ENCODE assay signal across 9 cellular contexts in genomic region chrX:107777536-107777832, GRCh38. TPM values are rescaled to one million over a fixed set of nuclear protein-coding genes. Genes with fewer than 3 reads are reported as not detected.
DNase-seq lines count a peak whose midpoint lies in the region; ATAC-seq and TF ChIP-seq lines count a peak whose summit lies in the region.
"Had no signal": no experiment of that assay in that cellular context is flagged by ENCODE, and none has a peak within 500 bp of the region (broad histone marks: within the 10 kb centered on the region; RNA-seq: fewer than 3 reads in every experiment).

Gene NCBP2L (plus strand): TSS chrX:107777733. CDS start chrX:107794221, 16,488 bp downstream.

- H3K27me3 ChIP-seq in left lung, result peaks cover 0 to 22% of the 10 kb centered on the region in 2 donors

- H3K36me3 ChIP-seq in left lung, result no peaks in the 10 kb centered on the region

- H3K36me3 Mint-ChIP-seq in activated CD4-positive, alpha-beta T cell treated with anti-CD3 and anti-CD28 coated beads, Interleukin-2, amount 10 ng/mL, durations not matched to agents 24 days and 14 days (ENCODE audit: low read depth), result no peaks in the 10 kb centered on the region
- H3K36me3 Mint-ChIP-seq in activated naive CD8-positive, alpha-beta T cell treated with anti-CD3 and anti-CD28 coated beads, Interleukin-2, amount 50 U/mL, for 24 hours (ENCODE audit: low read depth), result no peaks in the 10 kb centered on the region
- H3K36me3 Mint-ChIP-seq in immature natural killer cell, result no peaks in the 10 kb centered on the region

- H3K9me3 ChIP-seq in left lung, result no peaks in the 10 kb centered on the region

- peak within 1 kb of the TSS; percentile 36 for H3K27ac ChIP-seq in temporal lobe (ENCODE audit: low read depth, low read length)
- H3K27ac ChIP-seq in left lung, result peak within 1 kb of the TSS in 1 of 2 donors; percentile 61

- ATAC-seq in activated naive CD8-positive, alpha-beta T cell treated with anti-CD3 and anti-CD28 coated beads, Interleukin-2, amount 50 U/mL, for 24 hours, result no peak
- ATAC-seq in HG02642 (IDR thresholded peaks at IDR 0.05; ENCODE audit: poor library complexity, unreplicated experiment) (no peak), left lung (no peak)

- no peak for DNase-seq in activated CD4-positive, alpha-beta T cell treated with anti-CD3 and anti-CD28 coated beads, Interleukin-2, amount 10 ng/mL, durations not matched to agents 24 days and 14 days
- no peak for DNase-seq in activated CD4-positive, alpha-beta T cell treated with anti-CD3 and anti-CD28 coated beads, Interleukin-2, amount 50 U/mL, for 1 hour
- DNase-seq in activated naive CD8-positive, alpha-beta T cell treated with anti-CD3 and anti-CD28 coated beads, Interleukin-2, amount 50 U/mL, for 24 hours, result no peak
- no peak for DNase-seq in immature natural killer cell
- DNase-seq in NCI-H1694 (lab: John Stamatoyannopoulos, UW), result no peak
- no peak for DNase-seq in left lung

- H3K27me3 Mint-ChIP-seq in activated CD4-positive, alpha-beta T cell treated with anti-CD3 and anti-CD28 coated beads, Interleukin-2, amount 10 ng/mL, durations not matched to agents 24 days and 14 days, result peaks cover 12% of the 10 kb centered on the region
- no peaks in the 10 kb centered on the region for H3K27me3 Mint-ChIP-seq in activated naive CD8-positive, alpha-beta T cell treated with anti-CD3 and anti-CD28 coated beads, Interleukin-2, amount 50 U/mL, for 24 hours
- H3K27me3 Mint-ChIP-seq in immature natural killer cell (ENCODE audit: low read depth in 3 of 3), result peaks cover 1 to 6% (median 1%) of the 10 kb centered on the region in 3 donors

- intact Hi-C loops in activated CD4-positive, alpha-beta T cell treated with anti-CD3 and anti-CD28 coated beads, Interleukin-2, amount 10 ng/mL, durations not matched to agents 24 days and 14 days (cut with micrococcal nuclease), result loop anchor here (1.0 to 10.0 kb wide), 9 partner anchors 35 to 883 kb away; no protein-coding TSS in a partner anchor
- intact Hi-C loops in left lung (cut with DNase I), result loop anchor here in 1 of 2 donors (5.0 to 10.0 kb wide), 2 partner anchors 53 to 120 kb away; no protein-coding TSS in a partner anchor

- peaks cover 12% of the 10 kb centered on the region for H3K4me1 Mint-ChIP-seq in activated CD4-positive, alpha-beta T cell treated with anti-CD3 and anti-CD28 coated beads, Interleukin-2, amount 10 ng/mL, durations not matched to agents 24 days and 14 days
- H3K4me1 Mint-ChIP-seq in activated naive CD8-positive, alpha-beta T cell treated with anti-CD3 and anti-CD28 coated beads, Interleukin-2, amount 50 U/mL, for 24 hours, result peaks cover 12% of the 10 kb centered on the region
- peaks cover 11 to 15% of the 10 kb centered on the region in 2 donors for H3K4me1 Mint-ChIP-seq in immature natural killer cell

- no peak for TF ChIP-seq CTCF in left lung (IDR thresholded peaks at IDR 0.05)

- H3K4me3 ChIP-seq in left lung, result peak within 1 kb of the TSS in 1 of 2 donors; percentile 48

- no peak within 1 kb of the TSS for H3K27ac Mint-ChIP-seq in activated CD4-positive, alpha-beta T cell treated with anti-CD3 and anti-CD28 coated beads, Interleukin-2, amount 10 ng/mL, durations not matched to agents 24 days and 14 days
- peak within 1 kb of the TSS; percentile 76 for H3K27ac Mint-ChIP-seq in activated naive CD8-positive, alpha-beta T cell treated with anti-CD3 and anti-CD28 coated beads, Interleukin-2, amount 50 U/mL, for 24 hours
- peak within 1 kb of the TSS; percentile 38 to 84 (median 68) for H3K27ac Mint-ChIP-seq in immature natural killer cell

- H3K4me3 Mint-ChIP-seq in activated CD4-positive, alpha-beta T cell treated with anti-CD3 and anti-CD28 coated beads, Interleukin-2, amount 10 ng/mL, durations not matched to agents 24 days and 14 days, result peak within 1 kb of the TSS; percentile 89
- peak within 1 kb of the TSS; percentile 82 for H3K4me3 Mint-ChIP-seq in activated naive CD8-positive, alpha-beta T cell treated with anti-CD3 and anti-CD28 coated beads, Interleukin-2, amount 50 U/mL, for 24 hours
- H3K4me3 Mint-ChIP-seq in immature natural killer cell, result peak within 1 kb of the TSS; percentile 81 to 93 (median 89)

- H3K9me3 Mint-ChIP-seq in activated CD4-positive, alpha-beta T cell treated with anti-CD3 and anti-CD28 coated beads, Interleukin-2, amount 10 ng/mL, durations not matched to agents 24 days and 14 days, result no peaks in the 10 kb centered on the region
- no peaks in the 10 kb centered on the region for H3K9me3 Mint-ChIP-seq in activated naive CD8-positive, alpha-beta T cell treated with anti-CD3 and anti-CD28 coated beads, Interleukin-2, amount 50 U/mL, for 24 hours
- H3K9me3 Mint-ChIP-seq in immature natural killer cell, result no peaks in the 10 kb centered on the region

- H3K4me1 ChIP-seq in left lung, result peaks cover 0 to 6% of the 10 kb centered on the region in 2 donors

RNA-seq across cellular contexts. Expression of gene NCBP2L, which starts in this region (rescaled TPM):
- total RNA-seq in activated CD4-positive, alpha-beta T cell treated with anti-CD3 and anti-CD28 coated beads, Interleukin-2, amount 10 ng/mL, durations not matched to agents 24 days and 14 days, result not detected in 2 replicates
- not detected for polyA plus RNA-seq in immature natural killer cell
- total RNA-seq in temporal lobe (not detected), left lung (not detected)
- total RNA-seq: mucosa of gallbladder had no signal
